8 cellular contexts compared by ENCODE assay signal in genomic region chr4:40629401-40630334, GRCh38. TPM values are rescaled to one million over a fixed set of nuclear protein-coding genes. Genes with fewer than 3 reads are reported as not detected.
A peak's percentile ranks its signal among the peaks of the same experiment; 100 is the strongest.
DNase-seq lines count a peak whose midpoint lies in the region; TF ChIP-seq lines count a peak whose summit lies in the region.

Gene RBM47 (minus strand): TSS chr4:40629864. CDS start chr4:40438893, 190,971 bp downstream.

- H3K27ac Mint-ChIP-seq in activated CD4-positive, alpha-beta memory T cell treated with anti-CD3 and anti-CD28 coated beads for 36 hours = no peak within 1 kb of the TSS

- TF ChIP-seq CTCF in epithelial cell of proximal tubule (conservative IDR thresholded peaks at IDR 0.05; ENCODE audit: low read depth, low read length) = no peak

- intact Hi-C loops in activated CD4-positive, alpha-beta memory T cell treated with anti-CD3 and anti-CD28 coated beads for 36 hours (cut with micrococcal nuclease) = loop anchor here (5.0 kb wide), 2 partner anchors 73 to 88 kb away; no protein-coding TSS in a partner anchor

- peaks cover 11 to 18% of the 10 kb centered on the region in 2 donors for H3K4me1 ChIP-seq in mucosa of rectum (ENCODE audit: control insufficient read depth in 2 of 2, insufficient read depth in 2 of 2, low read length in 2 of 2)

- peak; percentile 26 to 46 for DNase-seq in NCI-H2081 (lab: John Stamatoyannopoulos, UW)
- no peak for DNase-seq in NCI-H2081 treated with DMSO at 0.1 percent for 48 hours (lab: John Stamatoyannopoulos, UW)
- peak; percentile 35 for DNase-seq in HEK293T (ENCODE audit: extremely low spot score)
- peak; percentile 83 for DNase-seq in NCI-H1048 (lab: John Stamatoyannopoulos, UW)
- DNase-seq in activated CD4-positive, alpha-beta memory T cell treated with anti-CD3 and anti-CD28 coated beads for 36 hours = peak; percentile 44
- no peak for DNase-seq in epithelial cell of proximal tubule (ENCODE audit: low read depth)

- H3K36me3 ChIP-seq in mucosa of rectum (ENCODE audit: control insufficient read depth in 2 of 2, insufficient read depth in 2 of 2, low read length in 2 of 2) = no peaks in the 10 kb centered on the region

- POLR2A ChIA-PET in HEK293T (lab: Yijun Ruan, JAX) = no interaction called here
- POLR2A ChIA-PET in activated CD4-positive, alpha-beta memory T cell treated with anti-CD3 and anti-CD28 coated beads for 36 hours (lab: Charles Lee) = no interaction called here

- H3K9me3 Mint-ChIP-seq in activated CD4-positive, alpha-beta memory T cell treated with anti-CD3 and anti-CD28 coated beads for 36 hours = no peaks in the 10 kb centered on the region

- CTCF ChIA-PET in HEK293T (lab: Yijun Ruan, JAX) = no interaction called here
- CTCF ChIA-PET in activated CD4-positive, alpha-beta memory T cell treated with anti-CD3 and anti-CD28 coated beads for 36 hours (lab: Charles Lee) = no interaction called here

- no peaks in the 10 kb centered on the region for H3K36me3 Mint-ChIP-seq in activated CD4-positive, alpha-beta memory T cell treated with anti-CD3 and anti-CD28 coated beads for 36 hours

- H3K4me3 ChIP-seq in epithelial cell of proximal tubule (ENCODE audit: low read depth, low read length) (peak within 1 kb of the TSS; percentile 67), mucosa of rectum (ENCODE audit: low read length in 2 of 2) (peak within 1 kb of the TSS; percentile 75 to 89)

- H3K4me3 Mint-ChIP-seq in activated CD4-positive, alpha-beta memory T cell treated with anti-CD3 and anti-CD28 coated beads for 36 hours = peak within 1 kb of the TSS; percentile 70

- peak within 1 kb of the TSS; percentile 89 for H3K9ac ChIP-seq in mucosa of rectum (ENCODE audit: low read depth in 1 of 2, low read length in 2 of 2)

- peaks cover 2 to 6% of the 10 kb centered on the region in 2 donors for H3K27me3 ChIP-seq in mucosa of rectum (ENCODE audit: control insufficient read depth in 2 of 2, insufficient read depth in 2 of 2, low read length in 2 of 2)

- H3K27me3 Mint-ChIP-seq in activated CD4-positive, alpha-beta memory T cell treated with anti-CD3 and anti-CD28 coated beads for 36 hours = peaks cover 43% of the 10 kb centered on the region

- H3K4me1 Mint-ChIP-seq in activated CD4-positive, alpha-beta memory T cell treated with anti-CD3 and anti-CD28 coated beads for 36 hours (ENCODE audit: low read depth) = peaks cover 28% of the 10 kb centered on the region

- H3K27ac ChIP-seq in mucosa of rectum (ENCODE audit: low read depth in 2 of 2, low read length in 2 of 2) (peak within 1 kb of the TSS; percentile 95 to 96), temporal lobe (ENCODE audit: low read depth, low read length) (peak within 1 kb of the TSS; percentile 27)

- H3K9me3 ChIP-seq in mucosa of rectum (ENCODE audit: control insufficient read depth in 2 of 2, low read length in 2 of 2) = no peaks in the 10 kb centered on the region

TF ChIP-seq in HEK293T, 16 proteins besides CTCF, POLR2A, EP300 and RAD21:
- TF ChIP-seq HDGF (IDR thresholded peaks at IDR 0.05; ENCODE audit: borderline replicate concordance) (no peak), FOXM1 (IDR thresholded peaks at IDR 0.05; ENCODE audit: borderline replicate concordance) (no peak), ARNT (IDR thresholded peaks at IDR 0.05) (no peak), BHLHE40 (IDR thresholded peaks at IDR 0.05; ENCODE audit: borderline replicate concordance) (no peak), CTBP1 (IDR thresholded peaks at IDR 0.05; ENCODE audit: borderline replicate concordance) (no peak), SP1 (IDR thresholded peaks at IDR 0.05) (no peak), SUZ12 (IDR thresholded peaks at IDR 0.05) (no peak), NFRKB (IDR thresholded peaks at IDR 0.05) (no peak), L3MBTL2 (conservative IDR thresholded peaks at IDR 0.05) (no peak), PKNOX1 (IDR thresholded peaks at IDR 0.05) (no peak), FOXA1 (IDR thresholded peaks at IDR 0.05) (no peak), FOXK2 (IDR thresholded peaks at IDR 0.05) (no peak), ZNF384 (IDR thresholded peaks at IDR 0.05) (no peak), LEF1 (IDR thresholded peaks at IDR 0.05; ENCODE audit: borderline replicate concordance) (no peak), ELF4 (IDR thresholded peaks at IDR 0.05) (no peak), TARDBP (IDR thresholded peaks at IDR 0.05) (no peak)

RNA-seq across cellular contexts. Expression of gene RBM47, which starts in this region (rescaled TPM):
- 1 to 10 TPM; 1.7 to 2.6 TPM for total RNA-seq in activated CD4-positive, alpha-beta memory T cell treated with anti-CD3 and anti-CD28 coated beads for 36 hours
- 33.1 and 42.9 TPM in 2 replicates for total RNA-seq in epithelial cell of proximal tubule
- total RNA-seq in temporal lobe = 22.4 TPM

Comparison
In these comparisons a context has a peak if more than half of its experiments do, and no peak if none do; other contexts are left out.
1. DNase-seq: peak in NCI-H2081 (2 of 2), HEK293T (single experiment), NCI-H1048 (single experiment) and activated CD4-positive, alpha-beta memory T cell treated with anti-CD3 and anti-CD28 coated beads for 36 hours (single experiment); none in NCI-H2081 treated with DMSO at 0.1 percent for 48 hours (single experiment) and epithelial cell of proximal tubule (single experiment).